ENCODE assay signal across 16 cellular contexts in genomic region chr5:173075137-173075868, GRCh38.
"Had no signal": no experiment of that assay in that cellular context is flagged by ENCODE, and none has a peak within 500 bp of the region (broad histone marks: within the 10 kb centered on the region; RNA-seq: fewer than 3 reads in every experiment).

No MANE protein-coding gene starts in this region.

- H3K4me3 Mint-ChIP-seq: activated CD4-positive, alpha-beta T cell treated with anti-CD3 and anti-CD28 coated beads, Interleukin-2, amount 10 ng/mL, durations not matched to agents 24 days and 14 days; activated CD8-positive, alpha-beta T cell treated with anti-CD3 and anti-CD28 coated beads, Interleukin-2, amount 10 ng/mL, durations not matched to agents 7 days and 5 days; activated naive CD4-positive, alpha-beta T cell treated with anti-CD3 and anti-CD28 coated beads, Interleukin-2, amount 10 ng/mL, durations not matched to agents 7 days and 5 days; natural killer cell treated with Interleukin-12 subunit alpha and Interleukin-12 subunit beta and Interleukin-15 and Interleukin-18, amount 100 ng/mL, for 72 hours; stimulated activated memory B cell treated with anti-CD40 and anti-IgM and Interleukin-4, amounts not matched to agents 10 μg/mL and 1 μg/mL and 100 μg/mL, for 72 hours; T-helper 2 cell treated with Interferon-gamma antibody and Interleukin-4, amounts not matched to agents 5 μg/mL and 100 μg/mL, for 36 hours had no signal

- H3K9me3 Mint-ChIP-seq: activated CD4-positive, alpha-beta T cell treated with anti-CD3 and anti-CD28 coated beads, Interleukin-2, amount 10 ng/mL, durations not matched to agents 24 days and 14 days; activated naive CD4-positive, alpha-beta T cell treated with anti-CD3 and anti-CD28 coated beads, Interleukin-2, amount 10 ng/mL, durations not matched to agents 7 days and 5 days; natural killer cell treated with Interleukin-12 subunit alpha and Interleukin-12 subunit beta and Interleukin-15 and Interleukin-18, amount 100 ng/mL, for 72 hours; T-helper 2 cell treated with Interferon-gamma antibody and Interleukin-4, amounts not matched to agents 5 μg/mL and 100 μg/mL, for 36 hours had no signal

- H3K9me3 ChIP-seq: upper lobe of left lung had no signal

- ATAC-seq: activated CD8-positive, alpha-beta T cell treated with anti-CD3 and anti-CD28 coated beads, Interleukin-2, amount 10 ng/mL, durations not matched to agents 7 days and 5 days; natural killer cell treated with Interleukin-12 subunit alpha and Interleukin-12 subunit beta and Interleukin-15 and Interleukin-18, amount 100 ng/mL, for 72 hours; stimulated activated memory B cell treated with anti-CD40 and anti-IgM and Interleukin-4, amounts not matched to agents 10 μg/mL and 1 μg/mL and 100 μg/mL, for 72 hours had no signal

- H3K36me3 Mint-ChIP-seq: activated naive CD4-positive, alpha-beta T cell treated with anti-CD3 and anti-CD28 coated beads, Interleukin-2, amount 10 ng/mL, durations not matched to agents 7 days and 5 days; natural killer cell treated with Interleukin-12 subunit alpha and Interleukin-12 subunit beta and Interleukin-15 and Interleukin-18, amount 100 ng/mL, for 72 hours had no signal

- H3K27me3 ChIP-seq: upper lobe of left lung had no signal

- H3K27me3 Mint-ChIP-seq: activated CD4-positive, alpha-beta T cell treated with anti-CD3 and anti-CD28 coated beads, Interleukin-2, amount 10 ng/mL, durations not matched to agents 24 days and 14 days; activated naive CD4-positive, alpha-beta T cell treated with anti-CD3 and anti-CD28 coated beads, Interleukin-2, amount 10 ng/mL, durations not matched to agents 7 days and 5 days; natural killer cell treated with Interleukin-12 subunit alpha and Interleukin-12 subunit beta and Interleukin-15 and Interleukin-18, amount 100 ng/mL, for 72 hours; stimulated activated memory B cell treated with anti-CD40 and anti-IgM and Interleukin-4, amounts not matched to agents 10 μg/mL and 1 μg/mL and 100 μg/mL, for 72 hours had no signal

- FAIRE-seq: colon had no signal

- H3K4me1 Mint-ChIP-seq: activated CD4-positive, alpha-beta T cell treated with anti-CD3 and anti-CD28 coated beads, Interleukin-2, amount 10 ng/mL, durations not matched to agents 24 days and 14 days; activated naive CD4-positive, alpha-beta T cell treated with anti-CD3 and anti-CD28 coated beads, Interleukin-2, amount 10 ng/mL, durations not matched to agents 7 days and 5 days had no signal

- H3K36me3 ChIP-seq: upper lobe of left lung had no signal

- DNase-seq: activated CD4-positive, alpha-beta T cell treated with anti-CD3 and anti-CD28 coated beads, Interleukin-2, amount 10 ng/mL, durations not matched to agents 24 days and 14 days; activated CD4-positive, CD25-positive, alpha-beta regulatory T cell; activated CD8-positive, alpha-beta memory T cell treated with anti-CD3 and anti-CD28 coated beads, Interleukin-2, amount 50 U/mL, for 4 hours; activated CD8-positive, alpha-beta T cell treated with anti-CD3 and anti-CD28 coated beads, Interleukin-2, amount 10 ng/mL, durations not matched to agents 7 days and 5 days; activated naive CD4-positive, alpha-beta T cell treated with anti-CD3 and anti-CD28 coated beads, Interleukin-2, amount 10 ng/mL, durations not matched to agents 7 days and 5 days; caudate nucleus; foreskin fibroblast; head of caudate nucleus; kidney glomerular epithelial cell; posterior cingulate gyrus; retina; upper lobe of left lung had no signal

- H3K4me3 ChIP-seq: upper lobe of left lung had no signal

- H3K27ac Mint-ChIP-seq: activated CD4-positive, alpha-beta T cell treated with anti-CD3 and anti-CD28 coated beads, Interleukin-2, amount 10 ng/mL, durations not matched to agents 24 days and 14 days; activated CD8-positive, alpha-beta T cell treated with anti-CD3 and anti-CD28 coated beads, Interleukin-2, amount 10 ng/mL, durations not matched to agents 7 days and 5 days; activated naive CD4-positive, alpha-beta T cell treated with anti-CD3 and anti-CD28 coated beads, Interleukin-2, amount 10 ng/mL, durations not matched to agents 7 days and 5 days; natural killer cell treated with Interleukin-12 subunit alpha and Interleukin-12 subunit beta and Interleukin-15 and Interleukin-18, amount 100 ng/mL, for 72 hours; stimulated activated memory B cell treated with anti-CD40 and anti-IgM and Interleukin-4, amounts not matched to agents 10 μg/mL and 1 μg/mL and 100 μg/mL, for 72 hours; T-helper 2 cell treated with Interferon-gamma antibody and Interleukin-4, amounts not matched to agents 5 μg/mL and 100 μg/mL, for 36 hours had no signal

- H3K27ac ChIP-seq: upper lobe of left lung had no signal
